12 cellular contexts compared by ENCODE assay signal in the genomic region with DNA sequence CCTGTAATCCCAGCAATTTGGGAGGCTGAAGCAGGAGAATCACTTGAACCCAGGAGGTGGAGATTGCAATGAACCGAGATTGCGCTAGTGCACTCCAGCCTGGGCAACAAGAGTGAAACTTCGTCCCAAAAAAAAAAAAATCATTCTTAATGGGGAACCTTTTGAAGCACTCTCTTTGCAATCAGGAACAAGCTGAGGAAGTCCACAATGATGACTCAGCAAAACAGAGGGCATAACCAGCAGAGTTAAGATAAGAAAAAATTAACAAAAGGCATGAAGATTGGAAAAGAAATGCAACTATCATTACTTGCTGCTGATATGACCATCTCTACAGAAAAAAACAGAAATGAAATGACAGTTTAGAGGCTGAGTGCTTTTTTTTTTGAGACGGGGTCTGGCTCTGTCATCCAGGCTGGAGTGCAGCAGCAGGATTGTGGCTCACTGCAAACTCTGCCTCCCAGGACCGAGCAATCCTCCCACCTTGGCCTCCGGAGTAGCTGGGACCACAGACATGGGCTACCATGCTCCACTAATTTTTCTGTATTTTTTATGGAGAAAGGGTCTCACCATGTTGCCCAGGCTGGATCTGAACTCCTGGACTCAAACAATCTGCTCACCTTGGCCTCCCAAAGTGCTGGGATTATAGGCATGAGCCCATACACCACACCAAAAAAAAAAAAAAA.
DNase-seq lines count a peak whose midpoint lies in the region; ATAC-seq, FAIRE-seq and TF ChIP-seq lines count a peak whose summit lies in the region.
"Had no signal": no experiment of that assay in that cellular context is flagged by ENCODE, and none has a peak within 500 bp of the region (broad histone marks: within the 10 kb centered on the region; RNA-seq: fewer than 3 reads in every experiment).

No MANE protein-coding gene starts in this region.

- H3K36me3 ChIP-seq in esophagus muscularis mucosa (peaks cover 21 to 63% (median 39%) of the 10 kb centered on the region in 4 donors), stomach (peaks cover 2 to 47% (median 37%) of the 10 kb centered on the region in 4 donors), PC-3 (ENCODE audit: low read depth, low read length) (no peaks in the 10 kb centered on the region; the same call in 1 of the 2 replicates)

- TF ChIP-seq POLR2A in esophagus muscularis mucosa (IDR thresholded peaks at IDR 0.05; ENCODE audit: low read depth): no peak
- no peak for TF ChIP-seq POLR2A in stomach (IDR thresholded peaks at IDR 0.05)
- no peak for TF ChIP-seq POLR2A in GM12891 (IDR thresholded peaks at IDR 0.05; ENCODE audit: low read depth, low read length)

- 76% methylated on average over 6 of the region's 6 CpGs for whole genome bisulfite sequencing in esophagus muscularis mucosa
- WGBS in stomach, 5 donors: 59 to 73% (median 64%) methylated on average over 6 of the region's 6 CpGs

- H3K27me3 Mint-ChIP-seq in T-helper 17 cell: no peaks in the 10 kb centered on the region

- H2AFZ ChIP-seq in PC-3 (ENCODE audit: low read length): no peak overlapping the region

- H4K20me1 ChIP-seq in PC-3 (ENCODE audit: low read length): no peaks in the 10 kb centered on the region

- BruUV-seq in PC-3 (replicated peaks; lab: Mats Ljungman, UMichigan): no TSS peak

- H3K9me3 ChIP-seq in T-helper 17 cell (ENCODE audit: control insufficient read depth, low read length, poor library complexity, severe bottlenecking): no peaks in the 10 kb centered on the region
- H3K9me3 ChIP-seq in esophagus muscularis mucosa: no peaks in the 10 kb centered on the region
- no peaks in the 10 kb centered on the region for H3K9me3 ChIP-seq in stomach
- no peaks in the 10 kb centered on the region for H3K9me3 ChIP-seq in PC-3 (ENCODE audit: low read length)

- H3K9ac ChIP-seq in PC-3 (ENCODE audit: low read length): no peak overlapping the region

- ATAC-seq in T-helper 17 cell: peak; percentile 40
- ATAC-seq in PC-3: no peak

- TF ChIP-seq CTCF in esophagus muscularis mucosa (IDR thresholded peaks at IDR 0.05) (no peak), stomach (IDR thresholded peaks at IDR 0.05) (no peak), PC-3 (conservative IDR thresholded peaks at IDR 0.05; ENCODE audit: low read depth, low read length) (no peak)

- H3K27ac Mint-ChIP-seq in T-helper 17 cell: peak overlapping the region; percentile 62

- H3K4me3 ChIP-seq in esophagus muscularis mucosa (no peak overlapping the region), stomach (no peak overlapping the region), PC-3 (ENCODE audit: low read length) (no peak overlapping the region)
- H3K4me3 ChIP-seq: lung had no signal

- no peaks in the 10 kb centered on the region for H3K9me2 ChIP-seq in PC-3 (replicated peaks; ENCODE audit: low read length)

- CTCF ChIA-PET in PC-3 (lab: Charles Lee): no interaction called here

- H3K4me3 Mint-ChIP-seq in T-helper 17 cell: no peak overlapping the region

- DNase-seq in SIG-M5 treated with dmso at 0.1 percent for 504 hours (lab: John Stamatoyannopoulos, UW; ENCODE audit: unreplicated experiment) (peak; percentile 66), SIG-M5 (lab: John Stamatoyannopoulos, UW) (no peak), T-helper 17 cell (no peak), esophagus muscularis mucosa (ENCODE audit: extremely low spot score) (no peak), stomach (no peak), PC-3 (no peak), GM12891 (ENCODE audit: insufficient read length, low spot score) (no peak)
- no peak for DNase-seq in stimulated activated CD8-positive, alpha-beta memory T cell treated with anti-CD3 and anti-CD28 coated beads, Interleukin-4, amount 100 ng/mL, for 48 hours
- DNase-seq: NCI-H1694; stimulated activated CD4-positive, alpha-beta T cell treated with anti-CD3 and anti-CD28 coated beads, Interleukin-4, amount 100 ng/mL, for 4 hours had no signal

- POLR2A ChIA-PET in PC-3 (lab: Charles Lee; ENCODE audit: unreplicated experiment): no interaction called here

- no peaks in the 10 kb centered on the region for H3K79me2 ChIP-seq in PC-3 (ENCODE audit: low read length)

- H3K27me3 ChIP-seq in esophagus muscularis mucosa: no peaks in the 10 kb centered on the region
- H3K27me3 ChIP-seq in stomach: no peaks in the 10 kb centered on the region
- no peaks in the 10 kb centered on the region for H3K27me3 ChIP-seq in PC-3 (ENCODE audit: low read length)

- peak overlapping the region; percentile 53 to 79 (median 58) for H3K27ac ChIP-seq in esophagus muscularis mucosa (replicated peaks in 1 of 4)
- H3K27ac ChIP-seq in stomach: peak overlapping the region in 4 of 5 donors; percentile 14 to 62 (median 42)
- no peak overlapping the region for H3K27ac ChIP-seq in PC-3 (ENCODE audit: low read length)

- TF ChIP-seq EP300 in esophagus muscularis mucosa (IDR thresholded peaks at IDR 0.05) (no peak), stomach (IDR thresholded peaks at IDR 0.05) (no peak)

- H3K36me3 Mint-ChIP-seq in T-helper 17 cell (ENCODE audit: low read depth): peaks cover 8% of the 10 kb centered on the region

- H3K4me2 ChIP-seq in PC-3 (ENCODE audit: low read length): no peak overlapping the region

- peaks cover 18% of the 10 kb centered on the region for H3K4me1 Mint-ChIP-seq in T-helper 17 cell

- intact Hi-C loops in esophagus muscularis mucosa (cut with DNase I) (no loop called here), stomach (cut with DNase I; ENCODE audit: low total_unique reads) (no loop called here), PC-3 (cut with micrococcal nuclease) (no loop called here)

- FAIRE-seq in GM12891 (lab: Jason Lieb, UNC): no peak
- FAIRE-seq: A204.1 had no signal

- no peaks in the 10 kb centered on the region for H3F3A ChIP-seq in PC-3 (ENCODE audit: low read length, unreplicated experiment)

- peaks cover 0 to 42% (median 36%) of the 10 kb centered on the region in 4 donors for H3K4me1 ChIP-seq in esophagus muscularis mucosa
- H3K4me1 ChIP-seq in stomach: peaks cover 7 to 19% (median 13%) of the 10 kb centered on the region in 4 donors
- no peaks in the 10 kb centered on the region for H3K4me1 ChIP-seq in PC-3 (ENCODE audit: insufficient read depth, low read length)

TF ChIP-seq in GM12891, 5 proteins besides CTCF, POLR2A, EP300 and RAD21:
- TF ChIP-seq TAF1 (IDR thresholded peaks at IDR 0.05; ENCODE audit: low read depth, low read length): no peak
- TF ChIP-seq POLR2AphosphoS5 (IDR thresholded peaks at IDR 0.05; ENCODE audit: low read depth, low read length): no peak
- no peak for TF ChIP-seq SPI1 (IDR thresholded peaks at IDR 0.05; ENCODE audit: low read depth, low read length)
- no peak for TF ChIP-seq POU2F2 (IDR thresholded peaks at IDR 0.05; ENCODE audit: low read depth, low read length)
- no peak for TF ChIP-seq PAX5 (IDR thresholded peaks at IDR 0.05; ENCODE audit: insufficient read depth, low read length, severe bottlenecking)
